ENCODE assay signal across 17 cellular contexts in genomic region chr3:167992384-167992783, GRCh38.
"Had no signal": no experiment of that assay in that cellular context is flagged by ENCODE, and none has a peak within 500 bp of the region (broad histone marks: within the 10 kb centered on the region; RNA-seq: fewer than 3 reads in every experiment).

No MANE protein-coding gene starts in this region.

- H3K9ac ChIP-seq: KMS-11 had no signal

- FAIRE-seq: HepG2, RCC 7860 had no signal

- DNase-seq: IMR-90, Kasumi-1, MM.1S, NCI-H1436, NCI-H187, NCI-H2227 treated with DMSO at 0.1 percent for 48 hours, NCI-H524, NCI-H526 treated with DMSO at 0.1 percent for 48 hours, NCI-H774, Right ventricle myocardium superior, RPMI8226, SIG-M5 had no signal

- H3K4me3 ChIP-seq: SJSA1, SK-N-MC had no signal

- H3K9me3 ChIP-seq: SJSA1 had no signal

- H3K4me2 ChIP-seq: KMS-11 had no signal

- H3K4me1 ChIP-seq: SJSA1 had no signal

- H3K36me3 ChIP-seq: SJSA1 had no signal

- ATAC-seq: HepG2 had no signal

- H3K27ac ChIP-seq: KMS-11, SJSA1, SK-N-MC had no signal
